Comparison of ENCODE assay signal across 10 cellular contexts in the genomic region with DNA sequence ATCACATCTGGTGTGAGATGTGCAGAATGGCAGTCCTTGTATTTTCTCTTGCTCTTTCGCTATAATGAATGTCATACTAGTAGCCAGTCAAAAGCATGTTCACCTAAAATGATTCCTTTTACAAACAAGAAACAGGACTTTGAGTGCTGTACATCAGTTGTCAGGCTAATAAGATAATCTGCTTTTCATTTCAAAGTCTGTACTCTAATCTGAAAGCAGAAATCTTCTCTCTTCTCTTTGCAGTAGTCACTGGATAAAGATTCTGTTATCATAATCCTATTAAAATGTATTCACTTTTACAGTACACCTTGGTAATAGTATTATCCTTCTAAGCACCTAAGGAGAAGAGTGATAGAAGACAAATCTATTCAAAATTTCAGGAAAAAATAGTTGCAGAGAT. TPM values are rescaled to one million over a fixed set of nuclear protein-coding genes. Genes with fewer than 3 reads are reported as not detected.
"Had no signal": no experiment of that assay in that cellular context is flagged by ENCODE, and none has a peak within 500 bp of the region (broad histone marks: within the 10 kb centered on the region; RNA-seq: fewer than 3 reads in every experiment).

No MANE protein-coding gene starts in this region.

- H3K27ac ChIP-seq: HL-60, KMS-11 had no signal

- FAIRE-seq: H1, H54, HepG2 had no signal

- H3K4me2 ChIP-seq: GM23338, KMS-11 had no signal

- H3K9ac ChIP-seq: KMS-11 had no signal

- DNase-seq: H9, HCEC 1CT, KBM-7 had no signal

- ATAC-seq: GM23338, HepG2 had no signal

- H3K4me3 ChIP-seq: GM23338 had no signal

RNA-seq across cellular contexts. Expression of gene IQCJ, which starts 32.9 kb away (rescaled TPM):
- polyA plus RNA-seq: GM23338, H1, HepG2, IgD-negative memory B cell had no signal
